ENCODE assay signal across 1 cellular context in genomic region chr9:95425910-95426551, GRCh38.
TF ChIP-seq lines count a peak whose summit lies in the region.

No MANE protein-coding gene starts in this region.

TF ChIP-seq in GM12878, 131 proteins besides CTCF, POLR2A, EP300 and RAD21 (continued from another document):
- TF ChIP-seq FOXK2 (IDR thresholded peaks at IDR 0.05), result no peak
TF ChIP-seq in GM12878: peak in this region for 0.
